Comparison of ENCODE assay signal across 8 cellular contexts in the genomic region with DNA sequence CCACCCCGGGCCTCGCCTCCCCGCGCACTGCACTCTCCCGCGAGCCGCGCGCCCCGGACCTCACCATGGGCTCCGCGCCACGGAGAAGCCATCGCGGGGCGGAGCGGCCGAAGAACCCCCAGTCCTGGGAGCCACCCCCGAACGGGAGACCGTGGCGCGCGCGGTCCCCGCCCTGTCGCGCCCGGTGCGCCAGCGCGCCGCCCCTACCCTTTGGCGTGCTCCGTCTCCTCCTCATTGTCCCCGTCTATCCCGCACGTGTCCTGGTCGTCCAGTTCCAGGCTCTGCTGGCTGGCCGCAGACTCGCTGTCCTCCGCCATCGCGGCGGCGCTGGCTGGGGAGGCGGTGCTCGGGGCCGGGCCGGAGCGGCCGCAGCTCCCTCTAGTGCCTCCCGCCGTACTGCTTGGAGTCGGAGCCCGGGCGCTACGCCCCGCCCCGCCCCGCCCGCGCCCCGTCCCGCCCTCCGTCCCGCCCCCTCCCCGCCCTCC. TPM values are rescaled to one million over a fixed set of nuclear protein-coding genes. Genes with fewer than 3 reads are reported as not detected.
DNase-seq lines count a peak whose midpoint lies in the region; ATAC-seq and TF ChIP-seq lines count a peak whose summit lies in the region.

A gene (minus strand): TSS at position 398 of the 485 bp plus-strand sequence. CDS start 81 bp downstream, at position 317.

- H3K9ac ChIP-seq in parathyroid adenoma: no peak within 1 kb of the TSS

- intact Hi-C loops in cardiac septum (cut with DNase I): no loop called here

- H3K36me3 ChIP-seq in parathyroid adenoma (ENCODE audit: control insufficient read depth, insufficient read depth, low read length): no peaks in the 10 kb centered on the region

- peaks cover 67% of the 10 kb centered on the region for H3K4me1 Mint-ChIP-seq in activated naive CD4-positive, alpha-beta T cell treated with anti-CD3 and anti-CD28 coated beads, Interleukin-2, amount 10 ng/mL, durations not matched to agents 7 days and 5 days

- peaks cover 22% of the 10 kb centered on the region for H3K79me2 ChIP-seq in parathyroid adenoma

- H3K36me3 Mint-ChIP-seq in activated naive CD4-positive, alpha-beta T cell treated with anti-CD3 and anti-CD28 coated beads, Interleukin-2, amount 10 ng/mL, durations not matched to agents 7 days and 5 days: peaks cover 20% of the 10 kb centered on the region

- no peaks in the 10 kb centered on the region for H3K27me3 ChIP-seq in parathyroid adenoma (ENCODE audit: control insufficient read depth, insufficient read depth, low read length)

- ATAC-seq in GM19043 (IDR thresholded peaks at IDR 0.05; ENCODE audit: low read depth, unreplicated experiment) (peak; percentile 72), HG03139 (IDR thresholded peaks at IDR 0.05; ENCODE audit: unreplicated experiment) (peak; percentile 83)

- peak within 1 kb of the TSS; percentile 98 for H3K27ac Mint-ChIP-seq in activated naive CD4-positive, alpha-beta T cell treated with anti-CD3 and anti-CD28 coated beads, Interleukin-2, amount 10 ng/mL, durations not matched to agents 7 days and 5 days

- DNase-seq in DMS 273 treated with DMSO at 0.1 percent for 48 hours (lab: John Stamatoyannopoulos, UW): peak; percentile 34
- peak; percentile 83 for DNase-seq in NCI-H345 (lab: John Stamatoyannopoulos, UW)
- DNase-seq in activated naive CD4-positive, alpha-beta T cell treated with anti-CD3 and anti-CD28 coated beads, Interleukin-2, amount 10 ng/mL, durations not matched to agents 7 days and 5 days: no peak
- DNase-seq in cardiac septum (ENCODE audit: low spot score): peak; percentile 92
- no peak for DNase-seq in Ammon's horn (ENCODE audit: low spot score)

- CTCF ChIA-PET in activated naive CD4-positive, alpha-beta T cell treated with anti-CD3 and anti-CD28 coated beads, Interleukin-2, amount 10 ng/mL, durations not matched to agents 7 days and 5 days (lab: Charles Lee): interaction anchor here (0.5 to 2.1 kb wide), 4 partner anchors 21 to 100 kb away, joined by 3 to 10 read pairs (median 3); no protein-coding TSS in a partner anchor

- no peaks in the 10 kb centered on the region for H3K9me3 Mint-ChIP-seq in activated naive CD4-positive, alpha-beta T cell treated with anti-CD3 and anti-CD28 coated beads, Interleukin-2, amount 10 ng/mL, durations not matched to agents 7 days and 5 days

- peak within 1 kb of the TSS; percentile 93 for H3K4me3 Mint-ChIP-seq in activated naive CD4-positive, alpha-beta T cell treated with anti-CD3 and anti-CD28 coated beads, Interleukin-2, amount 10 ng/mL, durations not matched to agents 7 days and 5 days

- peaks cover 4% of the 10 kb centered on the region for H3K27me3 Mint-ChIP-seq in activated naive CD4-positive, alpha-beta T cell treated with anti-CD3 and anti-CD28 coated beads, Interleukin-2, amount 10 ng/mL, durations not matched to agents 7 days and 5 days

- H3K4me1 ChIP-seq in parathyroid adenoma: peaks cover 19% of the 10 kb centered on the region

- H3K27ac ChIP-seq in parathyroid adenoma: peak within 1 kb of the TSS; percentile 84

- TF ChIP-seq CTCF in parathyroid adenoma (IDR thresholded peaks at IDR 0.05): peak; percentile 40

- peak within 1 kb of the TSS; percentile 87 for H2AFZ ChIP-seq in parathyroid adenoma

- H3K9me3 ChIP-seq in parathyroid adenoma (ENCODE audit: control insufficient read depth, low read length): no peaks in the 10 kb centered on the region

- H3K4me3 ChIP-seq in parathyroid adenoma (ENCODE audit: low read depth, low read length): peak within 1 kb of the TSS; percentile 85

- H3K4me2 ChIP-seq in parathyroid adenoma (ENCODE audit: low read length): peak within 1 kb of the TSS; percentile 95

RNA-seq across cellular contexts. Expression of the gene that starts here (rescaled TPM):
- total RNA-seq in cardiac septum: 11.0 TPM

Comparison
In these comparisons a context has a peak if more than half of its experiments do, and no peak if none do; other contexts are left out.
1. DNase-seq: peak in DMS 273 treated with DMSO at 0.1 percent for 48 hours (single experiment), NCI-H345 (single experiment) and cardiac septum (single experiment); none in activated naive CD4-positive, alpha-beta T cell treated with anti-CD3 and anti-CD28 coated beads, Interleukin-2, amount 10 ng/mL, durations not matched to agents 7 days and 5 days (single experiment) and Ammon's horn (single experiment).